1 cellular context compared by ENCODE assay signal in the genomic region with DNA sequence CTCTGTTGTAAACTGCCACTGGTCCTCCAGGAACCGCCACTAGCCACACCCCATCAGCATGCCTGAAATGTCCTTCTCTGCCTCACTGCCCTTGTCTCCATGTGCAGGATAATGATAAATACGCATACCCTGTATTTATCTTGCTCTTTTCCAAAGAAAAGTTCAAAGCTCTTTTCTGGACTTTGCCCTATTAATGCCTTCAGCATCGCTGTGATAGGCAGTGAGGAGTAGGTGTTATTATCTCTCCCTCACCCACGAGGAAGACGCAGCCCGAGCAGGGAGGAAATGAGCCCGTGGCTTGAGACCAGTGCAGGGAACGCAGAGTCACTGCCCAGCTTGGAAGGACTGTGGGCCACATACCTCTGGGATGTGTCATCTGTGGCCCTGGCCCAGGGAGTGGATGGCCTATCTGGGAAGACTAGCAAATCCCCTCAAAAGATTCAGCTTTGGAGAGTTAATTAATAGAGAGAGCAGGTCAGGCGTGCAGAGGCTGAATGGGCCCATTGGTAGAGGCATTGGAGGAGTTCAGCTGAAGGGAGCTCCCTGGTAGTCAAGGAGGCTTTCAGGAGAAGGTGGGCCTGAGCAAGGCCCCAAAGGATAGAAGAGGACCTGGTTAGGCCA.
A peak's percentile ranks its signal among the peaks of the same experiment; 100 is the strongest.
TF ChIP-seq lines count a peak whose summit lies in the region.

No MANE protein-coding gene starts in this region.

TF ChIP-seq in HepG2, 621 proteins besides CTCF, POLR2A, EP300 and RAD21 (continued from another document and continues in another):
- TF ChIP-seq ZNF644 (CRISPR knock-in tag; IDR thresholded peaks at IDR 0.05; ENCODE audit: low read depth) (peak; percentile 49; the same call in 1 of the 2 replicates), ESRRA (CRISPR knock-in tag; IDR thresholded peaks at IDR 0.05; ENCODE audit: low read depth) (peak; percentile 70), ZNF335 (CRISPR knock-in tag; IDR thresholded peaks at IDR 0.05) (0 out of 2 replicates have a peak, but pooled peaks have one; percentile 22), HNF4G (IDR thresholded peaks at IDR 0.05; ENCODE audit: borderline replicate concordance, low read depth, low read length) (peak; percentile 51), HNF4G (CRISPR knock-in tag; IDR thresholded peaks at IDR 0.05; ENCODE audit: borderline replicate concordance, low read depth) (peak; percentile 59; the same call in 1 of the 2 replicates), ZXDC (CRISPR knock-in tag; IDR thresholded peaks at IDR 0.05) (peak; percentile 19; the same call in 1 of the 2 replicates), IKZF5 (CRISPR knock-in tag; IDR thresholded peaks at IDR 0.05) (0 out of 2 replicates have a peak, but pooled peaks have one; percentile 29), CEBPG (CRISPR knock-in tag; IDR thresholded peaks at IDR 0.05) (0 out of 2 replicates have a peak, but pooled peaks have one; percentile 16), ZBTB38 (CRISPR knock-in tag; IDR thresholded peaks at IDR 0.05) (0 out of 2 replicates have a peak, but pooled peaks have one; percentile 15), SP4 (CRISPR knock-in tag; IDR thresholded peaks at IDR 0.05) (0 out of 2 replicates have a peak, but pooled peaks have one; percentile 13), KDM2A (CRISPR knock-in tag; IDR thresholded peaks at IDR 0.05; ENCODE audit: borderline replicate concordance, low read depth) (peak; percentile 50; the same call in 1 of the 2 replicates), ATF3 (CRISPR knock-in tag; IDR thresholded peaks at IDR 0.05) (peak; percentile 95), ZNF83 (CRISPR knock-in tag; IDR thresholded peaks at IDR 0.05; ENCODE audit: borderline replicate concordance) (no peak), ZNF543 (CRISPR knock-in tag; IDR thresholded peaks at IDR 0.05) (peak; percentile 56; the same call in 1 of the 2 replicates), YEATS2 (CRISPR knock-in tag; IDR thresholded peaks at IDR 0.05; ENCODE audit: borderline replicate concordance) (peak; percentile 65; the same call in 1 of the 2 replicates), ZNF598 (CRISPR knock-in tag; IDR thresholded peaks at IDR 0.05; ENCODE audit: borderline replicate concordance) (0 out of 2 replicates have a peak, but pooled peaks have one; percentile 10), REPIN1 (CRISPR knock-in tag; IDR thresholded peaks at IDR 0.05; ENCODE audit: borderline replicate concordance, low read depth) (peak; percentile 21; the same call in 1 of the 2 replicates), ZNF766 (CRISPR knock-in tag; IDR thresholded peaks at IDR 0.05; ENCODE audit: borderline replicate concordance) (0 out of 2 replicates have a peak, but pooled peaks have one; percentile 30), ARID3A (IDR thresholded peaks at IDR 0.05; ENCODE audit: low read depth, low read length) (peak; percentile 67; the same call in 1 of the 2 replicates)
- TF ChIP-seq, protein P1, sequence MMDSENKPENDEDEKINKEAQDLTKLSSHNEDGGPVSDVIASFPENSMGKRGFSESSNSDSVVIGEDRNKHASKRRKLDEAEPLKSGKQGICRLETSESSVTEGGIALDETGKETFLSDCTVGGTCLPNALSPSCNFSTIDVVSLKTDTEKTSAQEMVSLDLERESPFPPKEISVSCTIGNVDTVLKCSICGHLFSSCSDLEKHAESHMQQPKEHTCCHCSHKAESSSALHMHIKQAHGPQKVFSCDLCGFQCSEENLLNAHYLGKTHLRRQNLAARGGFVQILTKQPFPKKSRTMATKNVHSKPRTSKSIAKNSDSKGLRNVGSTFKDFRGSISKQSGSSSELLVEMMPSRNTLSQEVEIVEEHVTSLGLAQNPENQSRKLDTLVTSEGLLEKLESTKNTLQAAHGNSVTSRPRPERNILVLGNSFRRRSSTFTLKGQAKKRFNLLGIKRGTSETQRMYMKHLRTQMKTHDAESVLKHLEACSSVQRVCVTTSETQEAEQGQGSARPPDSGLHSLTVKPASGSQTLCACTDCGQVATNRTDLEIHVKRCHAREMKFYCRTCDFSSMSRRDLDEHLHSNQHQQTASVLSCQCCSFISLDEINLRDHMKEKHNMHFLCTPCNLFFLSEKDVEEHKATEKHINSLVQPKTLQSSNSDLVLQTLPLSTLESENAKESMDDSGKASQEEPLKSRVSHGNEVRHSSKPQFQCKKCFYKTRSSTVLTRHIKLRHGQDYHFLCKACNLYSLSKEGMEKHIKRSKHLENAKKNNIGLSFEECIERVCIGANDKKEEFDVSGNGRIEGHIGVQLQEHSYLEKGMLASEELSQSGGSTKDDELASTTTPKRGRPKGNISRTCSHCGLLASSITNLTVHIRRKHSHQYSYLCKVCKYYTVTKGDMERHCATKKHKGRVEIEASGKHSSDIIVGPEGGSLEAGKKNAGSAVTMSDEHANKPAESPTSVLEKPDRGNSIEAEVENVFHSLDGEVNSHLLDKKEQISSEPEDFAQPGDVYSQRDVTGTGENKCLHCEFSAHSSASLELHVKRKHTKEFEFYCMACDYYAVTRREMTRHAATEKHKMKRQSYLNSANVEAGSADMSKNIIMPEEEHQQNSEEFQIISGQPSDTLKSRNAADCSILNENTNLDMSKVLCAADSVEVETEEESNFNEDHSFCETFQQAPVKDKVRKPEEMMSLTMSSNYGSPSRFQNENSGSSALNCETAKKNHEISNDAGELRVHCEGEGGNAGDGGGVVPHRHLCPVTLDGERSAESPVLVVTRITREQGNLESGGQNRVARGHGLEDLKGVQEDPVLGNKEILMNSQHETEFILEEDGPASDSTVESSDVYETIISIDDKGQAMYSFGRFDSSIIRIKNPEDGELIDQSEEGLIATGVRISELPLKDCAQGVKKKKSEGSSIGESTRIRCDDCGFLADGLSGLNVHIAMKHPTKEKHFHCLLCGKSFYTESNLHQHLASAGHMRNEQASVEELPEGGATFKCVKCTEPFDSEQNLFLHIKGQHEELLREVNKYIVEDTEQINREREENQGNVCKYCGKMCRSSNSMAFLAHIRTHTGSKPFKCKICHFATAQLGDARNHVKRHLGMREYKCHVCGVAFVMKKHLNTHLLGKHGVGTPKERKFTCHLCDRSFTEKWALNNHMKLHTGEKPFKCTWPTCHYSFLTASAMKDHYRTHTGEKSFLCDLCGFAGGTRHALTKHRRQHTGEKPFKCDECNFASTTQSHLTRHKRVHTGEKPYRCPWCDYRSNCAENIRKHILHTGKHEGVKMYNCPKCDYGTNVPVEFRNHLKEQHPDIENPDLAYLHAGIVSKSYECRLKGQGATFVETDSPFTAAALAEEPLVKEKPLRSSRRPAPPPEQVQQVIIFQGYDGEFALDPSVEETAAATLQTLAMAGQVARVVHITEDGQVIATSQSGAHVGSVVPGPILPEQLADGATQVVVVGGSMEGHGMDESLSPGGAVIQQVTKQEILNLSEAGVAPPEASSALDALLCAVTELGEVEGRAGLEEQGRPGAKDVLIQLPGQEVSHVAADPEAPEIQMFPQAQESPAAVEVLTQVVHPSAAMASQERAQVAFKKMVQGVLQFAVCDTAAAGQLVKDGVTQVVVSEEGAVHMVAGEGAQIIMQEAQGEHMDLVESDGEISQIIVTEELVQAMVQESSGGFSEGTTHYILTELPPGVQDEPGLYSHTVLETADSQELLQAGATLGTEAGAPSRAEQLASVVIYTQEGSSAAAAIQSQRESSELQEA (CRISPR knock-in tag; IDR thresholded peaks at IDR 0.05; ENCODE audit: not compliant biosample characterization) = peak; percentile 26
- TF ChIP-seq, protein P2, sequence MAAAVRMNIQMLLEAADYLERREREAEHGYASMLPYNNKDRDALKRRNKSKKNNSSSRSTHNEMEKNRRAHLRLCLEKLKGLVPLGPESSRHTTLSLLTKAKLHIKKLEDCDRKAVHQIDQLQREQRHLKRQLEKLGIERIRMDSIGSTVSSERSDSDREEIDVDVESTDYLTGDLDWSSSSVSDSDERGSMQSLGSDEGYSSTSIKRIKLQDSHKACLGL (CRISPR knock-in tag; IDR thresholded peaks at IDR 0.05) = no peak
- TF ChIP-seq, protein P3, sequence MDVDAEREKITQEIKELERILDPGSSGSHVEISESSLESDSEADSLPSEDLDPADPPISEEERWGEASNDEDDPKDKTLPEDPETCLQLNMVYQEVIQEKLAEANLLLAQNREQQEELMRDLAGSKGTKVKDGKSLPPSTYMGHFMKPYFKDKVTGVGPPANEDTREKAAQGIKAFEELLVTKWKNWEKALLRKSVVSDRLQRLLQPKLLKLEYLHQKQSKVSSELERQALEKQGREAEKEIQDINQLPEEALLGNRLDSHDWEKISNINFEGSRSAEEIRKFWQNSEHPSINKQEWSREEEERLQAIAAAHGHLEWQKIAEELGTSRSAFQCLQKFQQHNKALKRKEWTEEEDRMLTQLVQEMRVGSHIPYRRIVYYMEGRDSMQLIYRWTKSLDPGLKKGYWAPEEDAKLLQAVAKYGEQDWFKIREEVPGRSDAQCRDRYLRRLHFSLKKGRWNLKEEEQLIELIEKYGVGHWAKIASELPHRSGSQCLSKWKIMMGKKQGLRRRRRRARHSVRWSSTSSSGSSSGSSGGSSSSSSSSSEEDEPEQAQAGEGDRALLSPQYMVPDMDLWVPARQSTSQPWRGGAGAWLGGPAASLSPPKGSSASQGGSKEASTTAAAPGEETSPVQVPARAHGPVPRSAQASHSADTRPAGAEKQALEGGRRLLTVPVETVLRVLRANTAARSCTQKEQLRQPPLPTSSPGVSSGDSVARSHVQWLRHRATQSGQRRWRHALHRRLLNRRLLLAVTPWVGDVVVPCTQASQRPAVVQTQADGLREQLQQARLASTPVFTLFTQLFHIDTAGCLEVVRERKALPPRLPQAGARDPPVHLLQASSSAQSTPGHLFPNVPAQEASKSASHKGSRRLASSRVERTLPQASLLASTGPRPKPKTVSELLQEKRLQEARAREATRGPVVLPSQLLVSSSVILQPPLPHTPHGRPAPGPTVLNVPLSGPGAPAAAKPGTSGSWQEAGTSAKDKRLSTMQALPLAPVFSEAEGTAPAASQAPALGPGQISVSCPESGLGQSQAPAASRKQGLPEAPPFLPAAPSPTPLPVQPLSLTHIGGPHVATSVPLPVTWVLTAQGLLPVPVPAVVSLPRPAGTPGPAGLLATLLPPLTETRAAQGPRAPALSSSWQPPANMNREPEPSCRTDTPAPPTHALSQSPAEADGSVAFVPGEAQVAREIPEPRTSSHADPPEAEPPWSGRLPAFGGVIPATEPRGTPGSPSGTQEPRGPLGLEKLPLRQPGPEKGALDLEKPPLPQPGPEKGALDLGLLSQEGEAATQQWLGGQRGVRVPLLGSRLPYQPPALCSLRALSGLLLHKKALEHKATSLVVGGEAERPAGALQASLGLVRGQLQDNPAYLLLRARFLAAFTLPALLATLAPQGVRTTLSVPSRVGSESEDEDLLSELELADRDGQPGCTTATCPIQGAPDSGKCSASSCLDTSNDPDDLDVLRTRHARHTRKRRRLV (CRISPR knock-in tag; IDR thresholded peaks at IDR 0.05) = no peak
- TF ChIP-seq, protein P4, sequence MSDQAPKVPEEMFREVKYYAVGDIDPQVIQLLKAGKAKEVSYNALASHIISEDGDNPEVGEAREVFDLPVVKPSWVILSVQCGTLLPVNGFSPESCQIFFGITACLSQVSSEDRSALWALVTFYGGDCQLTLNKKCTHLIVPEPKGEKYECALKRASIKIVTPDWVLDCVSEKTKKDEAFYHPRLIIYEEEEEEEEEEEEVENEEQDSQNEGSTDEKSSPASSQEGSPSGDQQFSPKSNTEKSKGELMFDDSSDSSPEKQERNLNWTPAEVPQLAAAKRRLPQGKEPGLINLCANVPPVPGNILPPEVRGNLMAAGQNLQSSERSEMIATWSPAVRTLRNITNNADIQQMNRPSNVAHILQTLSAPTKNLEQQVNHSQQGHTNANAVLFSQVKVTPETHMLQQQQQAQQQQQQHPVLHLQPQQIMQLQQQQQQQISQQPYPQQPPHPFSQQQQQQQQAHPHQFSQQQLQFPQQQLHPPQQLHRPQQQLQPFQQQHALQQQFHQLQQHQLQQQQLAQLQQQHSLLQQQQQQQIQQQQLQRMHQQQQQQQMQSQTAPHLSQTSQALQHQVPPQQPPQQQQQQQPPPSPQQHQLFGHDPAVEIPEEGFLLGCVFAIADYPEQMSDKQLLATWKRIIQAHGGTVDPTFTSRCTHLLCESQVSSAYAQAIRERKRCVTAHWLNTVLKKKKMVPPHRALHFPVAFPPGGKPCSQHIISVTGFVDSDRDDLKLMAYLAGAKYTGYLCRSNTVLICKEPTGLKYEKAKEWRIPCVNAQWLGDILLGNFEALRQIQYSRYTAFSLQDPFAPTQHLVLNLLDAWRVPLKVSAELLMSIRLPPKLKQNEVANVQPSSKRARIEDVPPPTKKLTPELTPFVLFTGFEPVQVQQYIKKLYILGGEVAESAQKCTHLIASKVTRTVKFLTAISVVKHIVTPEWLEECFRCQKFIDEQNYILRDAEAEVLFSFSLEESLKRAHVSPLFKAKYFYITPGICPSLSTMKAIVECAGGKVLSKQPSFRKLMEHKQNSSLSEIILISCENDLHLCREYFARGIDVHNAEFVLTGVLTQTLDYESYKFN (CRISPR knock-in tag; conservative IDR thresholded peaks at IDR 0.05) = peak; percentile 75; the same call in 1 of the 2 replicates
